In the genomic region with DNA sequence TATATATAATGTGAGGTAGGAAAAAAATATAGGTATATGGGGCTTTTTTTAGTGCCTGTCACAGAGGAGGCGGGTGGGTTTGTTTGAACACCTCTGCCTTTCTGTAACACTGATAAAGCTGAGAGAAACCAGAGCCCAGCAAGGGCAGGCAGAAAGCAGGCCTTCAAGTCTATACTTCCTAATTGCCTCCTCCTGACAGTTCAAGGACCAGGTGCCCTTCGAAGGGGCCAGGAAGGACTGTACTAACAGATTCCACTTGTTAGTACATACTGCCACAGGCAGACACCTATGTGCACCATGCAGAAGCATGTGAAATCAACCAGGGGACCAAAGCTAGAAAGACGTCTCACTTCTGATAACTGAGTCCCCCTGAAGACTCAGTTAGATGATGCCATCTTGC, we compare ENCODE assay signal across 24 cellular contexts. TPM values are rescaled to one million over a fixed set of nuclear protein-coding genes. Genes with fewer than 3 reads are reported as not detected.
DNase-seq lines count a peak whose midpoint lies in the region; ATAC-seq, FAIRE-seq and TF ChIP-seq lines count a peak whose summit lies in the region.
"Had no signal": no experiment of that assay in that cellular context is flagged by ENCODE, and none has a peak within 500 bp of the region (broad histone marks: within the 10 kb centered on the region; RNA-seq: fewer than 3 reads in every experiment).

No MANE protein-coding gene starts in this region.

- TF ChIP-seq POLR2A in heart left ventricle (IDR thresholded peaks at IDR 0.05): no peak
- TF ChIP-seq POLR2A in adrenal gland (IDR thresholded peaks at IDR 0.05): no peak
- no peak for TF ChIP-seq POLR2A in H54 (IDR thresholded peaks at IDR 0.05; ENCODE audit: low read depth, low read length)

- peaks cover 40% of the 10 kb centered on the region for H3K36me3 Mint-ChIP-seq in osteocyte (ENCODE audit: unreplicated experiment)

- intact Hi-C loops in Right ventricle myocardium inferior (cut with DNase I): no loop called here
- intact Hi-C loops in heart left ventricle (cut with DNase I): no loop called here
- intact Hi-C loops in left cardiac atrium (cut with DNase I): no loop called here
- intact Hi-C loops in adrenal gland (cut with DNase I): no loop called here

- H3K27ac ChIP-seq in right atrium auricular region: no peak overlapping the region
- no peak overlapping the region for H3K27ac ChIP-seq in heart left ventricle
- H3K27ac ChIP-seq in adrenal gland: peak overlapping the region in 3 of 5 donors; percentile 10 to 53 (median 47)
- H3K27ac ChIP-seq: A549; BLaER1 treated with 17β-estradiol and CSF1 and Interleukin-3, amounts not matched to agents 10 nM and 100 nM had no signal

- 45 to 61% (median 55%) methylated on average over 3 of the region's 3 CpGs for WGBS in heart left ventricle, 4 donors
- WGBS in adrenal gland, 4 donors: 55 to 67% (median 60%) methylated on average over 3 of the region's 3 CpGs

- no peaks in the 10 kb centered on the region for H3K27me3 ChIP-seq in right atrium auricular region
- H3K27me3 ChIP-seq in heart left ventricle: no peaks in the 10 kb centered on the region
- no peaks in the 10 kb centered on the region for H3K27me3 ChIP-seq in adrenal gland
- H3K27me3 ChIP-seq: BE2C; BLaER1 treated with 17β-estradiol and CSF1 and Interleukin-3, amounts not matched to agents 10 nM and 100 nM had no signal

- TF ChIP-seq CTCF in right atrium auricular region (IDR thresholded peaks at IDR 0.05) (no peak), heart left ventricle (IDR thresholded peaks at IDR 0.05) (no peak), adrenal gland (IDR thresholded peaks at IDR 0.05) (no peak), osteocyte (IDR thresholded peaks at IDR 0.05) (no peak)

- no peaks in the 10 kb centered on the region for H3K9me3 Mint-ChIP-seq in osteocyte (ENCODE audit: unreplicated experiment)
- H3K9me3 Mint-ChIP-seq: CD4-positive, alpha-beta memory T cell; GM23338; HFFc6 had no signal

- no peaks in the 10 kb centered on the region for H3K9me3 ChIP-seq in right atrium auricular region
- no peaks in the 10 kb centered on the region for H3K9me3 ChIP-seq in heart left ventricle
- H3K9me3 ChIP-seq in adrenal gland (replicated peaks in 1 of 3): no peaks in the 10 kb centered on the region
- H3K9me3 ChIP-seq: A549; BE2C; BLaER1 treated with 17β-estradiol and CSF1 and Interleukin-3, amounts not matched to agents 10 nM and 100 nM; HAP-1 had no signal

- ATAC-seq in Right ventricle myocardium inferior (peak; percentile 46), heart left ventricle (peak in 3 of 4 donors; percentile 50 to 91 (median 83)), left cardiac atrium (no peak)
- ATAC-seq: A549, GM23338 had no signal

- H3K4me3 Mint-ChIP-seq in osteocyte (ENCODE audit: unreplicated experiment): no peak overlapping the region
- H3K4me3 Mint-ChIP-seq: CD4-positive, alpha-beta memory T cell; GM23338; HFFc6 had no signal

- H3K36me3 ChIP-seq in right atrium auricular region (peaks cover 4% of the 10 kb centered on the region), heart left ventricle (peaks cover 0 to 17% (median 7%) of the 10 kb centered on the region in 9 donors), adrenal gland (replicated peaks in 1 of 2) (no peaks in the 10 kb centered on the region)
- H3K36me3 ChIP-seq: BE2C had no signal

- H3K4me1 Mint-ChIP-seq in osteocyte (ENCODE audit: unreplicated experiment): peaks cover 31% of the 10 kb centered on the region

- H3K4me3 ChIP-seq in right atrium auricular region (no peak overlapping the region), heart left ventricle (no peak overlapping the region), adrenal gland (no peak overlapping the region)
- H3K4me3 ChIP-seq: A549; BLaER1 treated with 17β-estradiol and CSF1 and Interleukin-3, amounts not matched to agents 10 nM and 100 nM; GM23338; HAP-1 had no signal

- H3K4me1 ChIP-seq in right atrium auricular region (peaks cover 0 to 15% of the 10 kb centered on the region in 2 donors), heart left ventricle (peaks cover 5 to 26% (median 16%) of the 10 kb centered on the region in 12 donors), adrenal gland (replicated peaks in 1 of 2) (peaks cover 13 to 54% of the 10 kb centered on the region in 2 donors)
- H3K4me1 ChIP-seq: BE2C; BLaER1 treated with 17β-estradiol and CSF1 and Interleukin-3, amounts not matched to agents 10 nM and 100 nM; HAP-1 had no signal

- no peaks in the 10 kb centered on the region for H3K27me3 Mint-ChIP-seq in osteocyte (ENCODE audit: unreplicated experiment)
- H3K27me3 Mint-ChIP-seq: CD4-positive, alpha-beta memory T cell had no signal

- DNase-seq in Right ventricle myocardium inferior (ENCODE audit: missing footprints): no peak
- DNase-seq in right atrium auricular region (ENCODE audit: low spot score): no peak
- no peak for DNase-seq in heart left ventricle
- DNase-seq in left cardiac atrium: no peak
- DNase-seq in adrenal gland: peak in 1 of 7 donors; percentile 14
- no peak for DNase-seq in osteocyte (ENCODE audit: extremely low spot score, unreplicated experiment)
- DNase-seq in H54 (ENCODE audit: insufficient read length, low spot score): no peak
- DNase-seq: 8988T; ACHN; AML-193; BE2C; Calu3; CD4-positive, alpha-beta memory T cell; COR-L47; DMS53; DMS79 treated with DMSO at 0.1 percent for 48 hours; GF-D8; HFFc6 had no signal

- no peak for FAIRE-seq in H54 (lab: Jason Lieb, UNC)
- FAIRE-seq: A549, GM12891, GM18507 had no signal

- peak overlapping the region; percentile 52 for H3K27ac Mint-ChIP-seq in osteocyte (ENCODE audit: unreplicated experiment)
- H3K27ac Mint-ChIP-seq: GM23338, HFFc6 had no signal

RNA-seq across cellular contexts. Expression of gene SLC1A4, which starts 13.8 kb away (rescaled TPM):
- total RNA-seq in Right ventricle myocardium inferior (6.5 TPM), right atrium auricular region (1 to 10 TPM; 2.2 to 6.0 TPM), heart left ventricle (10 to 100 TPM in 5 of 9 donors, 1 to 10 TPM in 4; 5.8 to 22.4 (median 10.8) TPM), left cardiac atrium (1 to 10 TPM; 3.6 to 5.2 TPM), adrenal gland (100 to 1,000 TPM in 2 of 8 donors, 10 to 100 TPM in 6; 40.5 to 124 (median 60.0) TPM), osteocyte (78.7 and 81.8 TPM in 2 replicates)
- polyA plus RNA-seq in heart left ventricle (10 to 100 TPM in 1 of 2 donors, 1 to 10 TPM in 1; 3.0 to 19.5 TPM), adrenal gland (100 to 1,000 TPM in 1 of 3 donors, 10 to 100 TPM in 2; 13.0 to 196 (median 15.3) TPM)

RNA-seq across cellular contexts. Expression of gene CEP68, which starts 53.2 kb away (rescaled TPM):
- total RNA-seq in Right ventricle myocardium inferior (19.7 TPM), right atrium auricular region (10 to 100 TPM; 12.5 to 12.7 TPM), heart left ventricle (10 to 100 TPM; 14.0 to 26.8 (median 18.8) TPM), left cardiac atrium (10 to 100 TPM; 12.6 to 15.4 TPM), adrenal gland (10 to 100 TPM in 6 of 8 donors, 1 to 10 TPM in 2; 8.0 to 19.3 (median 14.3) TPM), osteocyte (20.7 and 22.4 TPM in 2 replicates)
- polyA plus RNA-seq in heart left ventricle (1 to 10 TPM; 6.5 to 7.6 TPM), adrenal gland (10 to 100 TPM in 1 of 3 donors, 1 to 10 TPM in 2; 5.6 to 10.9 (median 7.2) TPM)

Comparison
In these comparisons a context has a peak if more than half of its experiments do, and no peak if none do; other contexts are left out.
1. ATAC-seq: peak in Right ventricle myocardium inferior (single experiment) and heart left ventricle (3 of 4); none in left cardiac atrium (0 of 2).
2. H3K27ac ChIP-seq: peak in adrenal gland (3 of 5); none in right atrium auricular region (0 of 2) and heart left ventricle (0 of 12).